1 cellular context compared by ENCODE assay signal in the genomic region with DNA sequence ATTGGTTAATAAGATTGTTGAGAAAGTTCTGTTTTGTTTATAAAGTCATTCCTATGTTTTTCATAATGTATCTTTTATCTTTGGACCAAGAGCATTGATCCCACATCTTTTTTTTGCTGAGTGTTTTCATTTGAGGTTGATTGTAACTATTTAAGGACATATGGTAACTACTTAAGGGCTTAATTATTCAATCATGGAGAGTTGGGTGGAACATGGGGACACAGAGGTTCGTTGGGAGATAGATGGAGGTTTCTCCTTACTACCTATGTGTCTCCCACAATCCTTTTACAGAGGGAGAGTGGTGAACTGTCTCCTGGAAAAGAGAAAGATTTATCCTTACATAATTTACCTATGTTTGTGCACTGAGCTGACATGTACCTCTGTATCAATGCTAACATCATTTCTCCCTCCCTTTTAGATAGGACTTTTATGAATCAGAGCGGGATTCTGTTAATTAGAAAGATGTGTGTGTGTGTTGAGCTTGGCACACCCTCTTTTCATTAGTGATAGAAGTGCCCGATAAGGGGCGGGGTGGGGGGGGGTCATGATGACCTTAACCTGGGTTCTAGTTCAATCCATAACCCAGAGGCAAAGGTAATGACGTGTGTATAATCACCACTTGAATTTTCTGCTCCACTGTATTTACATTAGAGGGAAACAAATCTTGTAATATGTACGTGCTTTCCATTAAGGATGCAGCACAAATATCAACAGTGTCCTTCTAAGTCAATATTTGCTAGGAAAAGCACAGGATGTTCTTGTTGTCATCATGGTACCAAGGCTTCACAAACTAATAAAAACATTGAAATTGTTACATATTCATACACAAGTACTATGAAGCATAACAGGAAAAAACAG.
TF ChIP-seq lines count a peak whose summit lies in the region.

No MANE protein-coding gene starts in this region.

TF ChIP-seq in HepG2, 621 proteins besides CTCF, POLR2A, EP300 and RAD21 (continued from another document and continues in another):
- TF ChIP-seq, protein P1, sequence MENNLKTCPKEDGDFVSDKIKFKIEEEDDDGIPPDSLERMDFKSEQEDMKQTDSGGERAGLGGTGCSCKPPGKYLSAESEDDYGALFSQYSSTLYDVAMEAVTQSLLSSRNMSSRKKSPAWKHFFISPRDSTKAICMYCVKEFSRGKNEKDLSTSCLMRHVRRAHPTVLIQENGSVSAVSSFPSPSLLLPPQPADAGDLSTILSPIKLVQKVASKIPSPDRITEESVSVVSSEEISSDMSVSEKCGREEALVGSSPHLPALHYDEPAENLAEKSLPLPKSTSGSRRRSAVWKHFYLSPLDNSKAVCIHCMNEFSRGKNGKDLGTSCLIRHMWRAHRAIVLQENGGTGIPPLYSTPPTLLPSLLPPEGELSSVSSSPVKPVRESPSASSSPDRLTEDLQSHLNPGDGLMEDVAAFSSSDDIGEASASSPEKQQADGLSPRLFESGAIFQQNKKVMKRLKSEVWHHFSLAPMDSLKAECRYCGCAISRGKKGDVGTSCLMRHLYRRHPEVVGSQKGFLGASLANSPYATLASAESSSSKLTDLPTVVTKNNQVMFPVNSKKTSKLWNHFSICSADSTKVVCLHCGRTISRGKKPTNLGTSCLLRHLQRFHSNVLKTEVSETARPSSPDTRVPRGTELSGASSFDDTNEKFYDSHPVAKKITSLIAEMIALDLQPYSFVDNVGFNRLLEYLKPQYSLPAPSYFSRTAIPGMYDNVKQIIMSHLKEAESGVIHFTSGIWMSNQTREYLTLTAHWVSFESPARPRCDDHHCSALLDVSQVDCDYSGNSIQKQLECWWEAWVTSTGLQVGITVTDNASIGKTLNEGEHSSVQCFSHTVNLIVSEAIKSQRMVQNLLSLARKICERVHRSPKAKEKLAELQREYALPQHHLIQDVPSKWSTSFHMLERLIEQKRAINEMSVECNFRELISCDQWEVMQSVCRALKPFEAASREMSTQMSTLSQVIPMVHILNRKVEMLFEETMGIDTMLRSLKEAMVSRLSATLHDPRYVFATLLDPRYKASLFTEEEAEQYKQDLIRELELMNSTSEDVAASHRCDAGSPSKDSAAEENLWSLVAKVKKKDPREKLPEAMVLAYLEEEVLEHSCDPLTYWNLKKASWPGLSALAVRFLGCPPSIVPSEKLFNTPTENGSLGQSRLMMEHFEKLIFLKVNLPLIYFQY (CRISPR knock-in tag; IDR thresholded peaks at IDR 0.05; ENCODE audit: borderline replicate concordance): peak; percentile 59; the same call in 1 of the 2 replicates
- TF ChIP-seq MXD4 (CRISPR knock-in tag; IDR thresholded peaks at IDR 0.05): no peak
- TF ChIP-seq, protein P2, sequence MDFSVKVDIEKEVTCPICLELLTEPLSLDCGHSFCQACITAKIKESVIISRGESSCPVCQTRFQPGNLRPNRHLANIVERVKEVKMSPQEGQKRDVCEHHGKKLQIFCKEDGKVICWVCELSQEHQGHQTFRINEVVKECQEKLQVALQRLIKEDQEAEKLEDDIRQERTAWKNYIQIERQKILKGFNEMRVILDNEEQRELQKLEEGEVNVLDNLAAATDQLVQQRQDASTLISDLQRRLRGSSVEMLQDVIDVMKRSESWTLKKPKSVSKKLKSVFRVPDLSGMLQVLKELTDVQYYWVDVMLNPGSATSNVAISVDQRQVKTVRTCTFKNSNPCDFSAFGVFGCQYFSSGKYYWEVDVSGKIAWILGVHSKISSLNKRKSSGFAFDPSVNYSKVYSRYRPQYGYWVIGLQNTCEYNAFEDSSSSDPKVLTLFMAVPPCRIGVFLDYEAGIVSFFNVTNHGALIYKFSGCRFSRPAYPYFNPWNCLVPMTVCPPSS (IDR thresholded peaks at IDR 0.05): no peak
- no peak for TF ChIP-seq SMARCC2 (IDR thresholded peaks at IDR 0.05)
- TF ChIP-seq RBAK (CRISPR knock-in tag; IDR thresholded peaks at IDR 0.05): no peak
- TF ChIP-seq, protein P3, sequence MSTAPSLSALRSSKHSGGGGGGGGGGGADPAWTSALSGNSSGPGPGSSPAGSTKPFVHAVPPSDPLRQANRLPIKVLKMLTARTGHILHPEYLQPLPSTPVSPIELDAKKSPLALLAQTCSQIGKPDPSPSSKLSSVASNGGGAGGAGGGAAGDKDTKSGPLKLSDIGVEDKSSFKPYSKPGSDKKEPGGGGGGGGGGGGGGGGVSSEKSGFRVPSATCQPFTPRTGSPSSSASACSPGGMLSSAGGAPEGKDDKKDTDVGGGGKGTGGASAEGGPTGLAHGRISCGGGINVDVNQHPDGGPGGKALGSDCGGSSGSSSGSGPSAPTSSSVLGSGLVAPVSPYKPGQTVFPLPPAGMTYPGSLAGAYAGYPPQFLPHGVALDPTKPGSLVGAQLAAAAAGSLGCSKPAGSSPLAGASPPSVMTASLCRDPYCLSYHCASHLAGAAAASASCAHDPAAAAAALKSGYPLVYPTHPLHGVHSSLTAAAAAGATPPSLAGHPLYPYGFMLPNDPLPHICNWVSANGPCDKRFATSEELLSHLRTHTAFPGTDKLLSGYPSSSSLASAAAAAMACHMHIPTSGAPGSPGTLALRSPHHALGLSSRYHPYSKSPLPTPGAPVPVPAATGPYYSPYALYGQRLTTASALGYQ (CRISPR knock-in tag; IDR thresholded peaks at IDR 0.05): peak; percentile 90
- TF ChIP-seq ZNF317 (CRISPR knock-in tag; IDR thresholded peaks at IDR 0.05): no peak
- TF ChIP-seq NR2F6 (IDR thresholded peaks at IDR 0.05): peak; percentile 82
- TF ChIP-seq NR2F6 (CRISPR knock-in tag; IDR thresholded peaks at IDR 0.05): peak; percentile 90
- TF ChIP-seq, protein P4, sequence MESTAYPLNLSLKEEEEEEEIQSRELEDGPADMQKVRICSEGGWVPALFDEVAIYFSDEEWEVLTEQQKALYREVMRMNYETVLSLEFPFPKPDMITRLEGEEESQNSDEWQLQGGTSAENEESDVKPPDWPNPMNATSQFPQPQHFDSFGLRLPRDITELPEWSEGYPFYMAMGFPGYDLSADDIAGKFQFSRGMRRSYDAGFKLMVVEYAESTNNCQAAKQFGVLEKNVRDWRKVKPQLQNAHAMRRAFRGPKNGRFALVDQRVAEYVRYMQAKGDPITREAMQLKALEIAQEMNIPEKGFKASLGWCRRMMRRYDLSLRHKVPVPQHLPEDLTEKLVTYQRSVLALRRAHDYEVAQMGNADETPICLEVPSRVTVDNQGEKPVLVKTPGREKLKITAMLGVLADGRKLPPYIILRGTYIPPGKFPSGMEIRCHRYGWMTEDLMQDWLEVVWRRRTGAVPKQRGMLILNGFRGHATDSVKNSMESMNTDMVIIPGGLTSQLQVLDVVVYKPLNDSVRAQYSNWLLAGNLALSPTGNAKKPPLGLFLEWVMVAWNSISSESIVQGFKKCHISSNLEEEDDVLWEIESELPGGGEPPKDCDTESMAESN (CRISPR knock-in tag; conservative IDR thresholded peaks at IDR 0.05): no peak
- no peak for TF ChIP-seq POLR2AphosphoS5 (IDR thresholded peaks at IDR 0.05; ENCODE audit: low read depth, low read length)
- TF ChIP-seq ZMYM4 (CRISPR knock-in tag; IDR thresholded peaks at IDR 0.05): no peak
- TF ChIP-seq KLF6 (CRISPR knock-in tag; IDR thresholded peaks at IDR 0.05): 0 out of 2 replicates have a peak, but pooled peaks have one; percentile 9
- no peak for TF ChIP-seq ZFYVE20 (CRISPR knock-in tag; IDR thresholded peaks at IDR 0.05; ENCODE audit: borderline replicate concordance, low read depth)
- TF ChIP-seq ZNF367 (CRISPR knock-in tag; IDR thresholded peaks at IDR 0.05; ENCODE audit: borderline replicate concordance): no peak
- TF ChIP-seq, protein P5, sequence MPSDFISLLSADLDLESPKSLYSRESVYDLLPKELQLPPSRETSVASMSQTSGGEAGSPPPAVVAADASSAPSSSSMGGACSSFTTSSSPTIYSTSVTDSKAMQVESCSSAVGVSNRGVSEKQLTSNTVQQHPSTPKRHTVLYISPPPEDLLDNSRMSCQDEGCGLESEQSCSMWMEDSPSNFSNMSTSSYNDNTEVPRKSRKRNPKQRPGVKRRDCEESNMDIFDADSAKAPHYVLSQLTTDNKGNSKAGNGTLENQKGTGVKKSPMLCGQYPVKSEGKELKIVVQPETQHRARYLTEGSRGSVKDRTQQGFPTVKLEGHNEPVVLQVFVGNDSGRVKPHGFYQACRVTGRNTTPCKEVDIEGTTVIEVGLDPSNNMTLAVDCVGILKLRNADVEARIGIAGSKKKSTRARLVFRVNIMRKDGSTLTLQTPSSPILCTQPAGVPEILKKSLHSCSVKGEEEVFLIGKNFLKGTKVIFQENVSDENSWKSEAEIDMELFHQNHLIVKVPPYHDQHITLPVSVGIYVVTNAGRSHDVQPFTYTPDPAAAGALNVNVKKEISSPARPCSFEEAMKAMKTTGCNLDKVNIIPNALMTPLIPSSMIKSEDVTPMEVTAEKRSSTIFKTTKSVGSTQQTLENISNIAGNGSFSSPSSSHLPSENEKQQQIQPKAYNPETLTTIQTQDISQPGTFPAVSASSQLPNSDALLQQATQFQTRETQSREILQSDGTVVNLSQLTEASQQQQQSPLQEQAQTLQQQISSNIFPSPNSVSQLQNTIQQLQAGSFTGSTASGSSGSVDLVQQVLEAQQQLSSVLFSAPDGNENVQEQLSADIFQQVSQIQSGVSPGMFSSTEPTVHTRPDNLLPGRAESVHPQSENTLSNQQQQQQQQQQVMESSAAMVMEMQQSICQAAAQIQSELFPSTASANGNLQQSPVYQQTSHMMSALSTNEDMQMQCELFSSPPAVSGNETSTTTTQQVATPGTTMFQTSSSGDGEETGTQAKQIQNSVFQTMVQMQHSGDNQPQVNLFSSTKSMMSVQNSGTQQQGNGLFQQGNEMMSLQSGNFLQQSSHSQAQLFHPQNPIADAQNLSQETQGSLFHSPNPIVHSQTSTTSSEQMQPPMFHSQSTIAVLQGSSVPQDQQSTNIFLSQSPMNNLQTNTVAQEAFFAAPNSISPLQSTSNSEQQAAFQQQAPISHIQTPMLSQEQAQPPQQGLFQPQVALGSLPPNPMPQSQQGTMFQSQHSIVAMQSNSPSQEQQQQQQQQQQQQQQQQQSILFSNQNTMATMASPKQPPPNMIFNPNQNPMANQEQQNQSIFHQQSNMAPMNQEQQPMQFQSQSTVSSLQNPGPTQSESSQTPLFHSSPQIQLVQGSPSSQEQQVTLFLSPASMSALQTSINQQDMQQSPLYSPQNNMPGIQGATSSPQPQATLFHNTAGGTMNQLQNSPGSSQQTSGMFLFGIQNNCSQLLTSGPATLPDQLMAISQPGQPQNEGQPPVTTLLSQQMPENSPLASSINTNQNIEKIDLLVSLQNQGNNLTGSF (CRISPR knock-in tag; IDR thresholded peaks at IDR 0.05): no peak
- peak; percentile 84 for TF ChIP-seq ERF (CRISPR knock-in tag; IDR thresholded peaks at IDR 0.05)
- TF ChIP-seq, protein P6, sequence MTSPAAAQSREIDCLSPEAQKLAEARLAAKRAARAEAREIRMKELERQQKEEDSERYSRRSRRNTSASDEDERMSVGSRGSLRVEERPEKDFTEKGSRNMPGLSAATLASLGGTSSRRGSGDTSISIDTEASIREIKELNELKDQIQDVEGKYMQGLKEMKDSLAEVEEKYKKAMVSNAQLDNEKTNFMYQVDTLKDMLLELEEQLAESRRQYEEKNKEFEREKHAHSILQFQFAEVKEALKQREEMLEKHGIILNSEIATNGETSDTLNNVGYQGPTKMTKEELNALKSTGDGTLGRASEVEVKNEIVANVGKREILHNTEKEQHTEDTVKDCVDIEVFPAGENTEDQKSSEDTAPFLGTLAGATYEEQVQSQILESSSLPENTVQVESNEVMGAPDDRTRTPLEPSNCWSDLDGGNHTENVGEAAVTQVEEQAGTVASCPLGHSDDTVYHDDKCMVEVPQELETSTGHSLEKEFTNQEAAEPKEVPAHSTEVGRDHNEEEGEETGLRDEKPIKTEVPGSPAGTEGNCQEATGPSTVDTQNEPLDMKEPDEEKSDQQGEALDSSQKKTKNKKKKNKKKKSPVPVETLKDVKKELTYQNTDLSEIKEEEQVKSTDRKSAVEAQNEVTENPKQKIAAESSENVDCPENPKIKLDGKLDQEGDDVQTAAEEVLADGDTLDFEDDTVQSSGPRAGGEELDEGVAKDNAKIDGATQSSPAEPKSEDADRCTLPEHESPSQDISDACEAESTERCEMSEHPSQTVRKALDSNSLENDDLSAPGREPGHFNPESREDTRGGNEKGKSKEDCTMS (CRISPR knock-in tag; conservative IDR thresholded peaks at IDR 0.05): no peak
- no peak for TF ChIP-seq RORA (CRISPR knock-in tag; IDR thresholded peaks at IDR 0.05)
- peak; percentile 100 for TF ChIP-seq FOXA3 (CRISPR knock-in tag; IDR thresholded peaks at IDR 0.05)
- TF ChIP-seq, protein P7, sequence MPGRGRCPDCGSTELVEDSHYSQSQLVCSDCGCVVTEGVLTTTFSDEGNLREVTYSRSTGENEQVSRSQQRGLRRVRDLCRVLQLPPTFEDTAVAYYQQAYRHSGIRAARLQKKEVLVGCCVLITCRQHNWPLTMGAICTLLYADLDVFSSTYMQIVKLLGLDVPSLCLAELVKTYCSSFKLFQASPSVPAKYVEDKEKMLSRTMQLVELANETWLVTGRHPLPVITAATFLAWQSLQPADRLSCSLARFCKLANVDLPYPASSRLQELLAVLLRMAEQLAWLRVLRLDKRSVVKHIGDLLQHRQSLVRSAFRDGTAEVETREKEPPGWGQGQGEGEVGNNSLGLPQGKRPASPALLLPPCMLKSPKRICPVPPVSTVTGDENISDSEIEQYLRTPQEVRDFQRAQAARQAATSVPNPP (CRISPR knock-in tag; IDR thresholded peaks at IDR 0.05): no peak
- peak; percentile 42; the same call in 1 of the 2 replicates for TF ChIP-seq ZNF205 (CRISPR knock-in tag; IDR thresholded peaks at IDR 0.05)
- TF ChIP-seq DR1 (CRISPR knock-in tag; IDR thresholded peaks at IDR 0.05): no peak
- TF ChIP-seq, protein P8, sequence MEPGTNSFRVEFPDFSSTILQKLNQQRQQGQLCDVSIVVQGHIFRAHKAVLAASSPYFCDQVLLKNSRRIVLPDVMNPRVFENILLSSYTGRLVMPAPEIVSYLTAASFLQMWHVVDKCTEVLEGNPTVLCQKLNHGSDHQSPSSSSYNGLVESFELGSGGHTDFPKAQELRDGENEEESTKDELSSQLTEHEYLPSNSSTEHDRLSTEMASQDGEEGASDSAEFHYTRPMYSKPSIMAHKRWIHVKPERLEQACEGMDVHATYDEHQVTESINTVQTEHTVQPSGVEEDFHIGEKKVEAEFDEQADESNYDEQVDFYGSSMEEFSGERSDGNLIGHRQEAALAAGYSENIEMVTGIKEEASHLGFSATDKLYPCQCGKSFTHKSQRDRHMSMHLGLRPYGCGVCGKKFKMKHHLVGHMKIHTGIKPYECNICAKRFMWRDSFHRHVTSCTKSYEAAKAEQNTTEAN (CRISPR knock-in tag; conservative IDR thresholded peaks at IDR 0.05): peak; percentile 67; the same call in 1 of the 2 replicates
- TF ChIP-seq, protein P9, sequence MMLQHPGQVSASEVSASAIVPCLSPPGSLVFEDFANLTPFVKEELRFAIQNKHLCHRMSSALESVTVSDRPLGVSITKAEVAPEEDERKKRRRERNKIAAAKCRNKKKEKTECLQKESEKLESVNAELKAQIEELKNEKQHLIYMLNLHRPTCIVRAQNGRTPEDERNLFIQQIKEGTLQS (CRISPR knock-in tag; IDR thresholded peaks at IDR 0.05): peak; percentile 30; the same call in 1 of the 2 replicates
- TF ChIP-seq RXRB (CRISPR knock-in tag; IDR thresholded peaks at IDR 0.05; ENCODE audit: borderline replicate concordance): peak; percentile 99
- no peak for TF ChIP-seq ZNF484 (CRISPR knock-in tag; IDR thresholded peaks at IDR 0.05; ENCODE audit: borderline replicate concordance, low read depth)
- TF ChIP-seq BHLHE40 (IDR thresholded peaks at IDR 0.05; ENCODE audit: low read length): peak; percentile 44; the same call in 1 of the 2 replicates
- TF ChIP-seq, protein P10, sequence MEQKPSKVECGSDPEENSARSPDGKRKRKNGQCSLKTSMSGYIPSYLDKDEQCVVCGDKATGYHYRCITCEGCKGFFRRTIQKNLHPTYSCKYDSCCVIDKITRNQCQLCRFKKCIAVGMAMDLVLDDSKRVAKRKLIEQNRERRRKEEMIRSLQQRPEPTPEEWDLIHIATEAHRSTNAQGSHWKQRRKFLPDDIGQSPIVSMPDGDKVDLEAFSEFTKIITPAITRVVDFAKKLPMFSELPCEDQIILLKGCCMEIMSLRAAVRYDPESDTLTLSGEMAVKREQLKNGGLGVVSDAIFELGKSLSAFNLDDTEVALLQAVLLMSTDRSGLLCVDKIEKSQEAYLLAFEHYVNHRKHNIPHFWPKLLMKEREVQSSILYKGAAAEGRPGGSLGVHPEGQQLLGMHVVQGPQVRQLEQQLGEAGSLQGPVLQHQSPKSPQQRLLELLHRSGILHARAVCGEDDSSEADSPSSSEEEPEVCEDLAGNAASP (CRISPR knock-in tag; IDR thresholded peaks at IDR 0.05; ENCODE audit: borderline replicate concordance): peak; percentile 98
